1 cellular context compared by ENCODE assay signal in the genomic region with DNA sequence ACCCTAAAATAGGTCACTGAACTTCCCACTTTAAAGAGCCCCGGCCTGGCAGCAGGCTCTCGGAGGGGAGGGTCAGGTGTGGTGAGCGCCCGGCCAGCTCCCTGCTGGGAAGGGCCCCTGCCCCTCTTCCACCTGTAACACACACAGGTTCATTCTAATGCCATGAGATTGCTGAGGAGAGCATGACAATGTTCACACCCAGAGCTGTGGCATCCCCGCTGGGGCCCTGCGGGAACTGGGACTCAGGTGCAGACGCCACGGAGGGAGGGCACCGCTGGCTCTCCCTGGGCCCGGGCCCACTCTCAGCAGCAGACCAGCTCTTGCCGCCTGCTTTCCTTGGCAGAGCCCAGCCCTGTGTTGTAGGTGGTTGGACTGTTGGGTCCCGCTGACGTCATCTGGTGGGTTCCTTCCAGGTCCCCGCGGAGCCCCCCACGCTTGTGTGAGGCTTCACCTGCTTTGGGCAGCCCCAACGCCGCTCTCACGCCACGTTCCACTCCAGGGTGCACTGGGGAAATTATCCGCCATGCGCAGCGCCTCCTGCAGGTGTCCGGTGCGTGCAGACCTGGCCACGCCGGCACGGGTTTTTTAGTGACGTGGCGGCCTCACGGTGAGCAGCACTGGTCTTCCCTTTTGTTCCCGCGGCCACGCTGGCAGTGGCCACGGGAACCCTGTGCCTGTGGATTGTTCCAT.
TF ChIP-seq lines count a peak whose summit lies in the region.

No MANE protein-coding gene starts in this region.

TF ChIP-seq in HEK293, 187 proteins besides CTCF, POLR2A, EP300 and RAD21:
- TF ChIP-seq, protein P1, sequence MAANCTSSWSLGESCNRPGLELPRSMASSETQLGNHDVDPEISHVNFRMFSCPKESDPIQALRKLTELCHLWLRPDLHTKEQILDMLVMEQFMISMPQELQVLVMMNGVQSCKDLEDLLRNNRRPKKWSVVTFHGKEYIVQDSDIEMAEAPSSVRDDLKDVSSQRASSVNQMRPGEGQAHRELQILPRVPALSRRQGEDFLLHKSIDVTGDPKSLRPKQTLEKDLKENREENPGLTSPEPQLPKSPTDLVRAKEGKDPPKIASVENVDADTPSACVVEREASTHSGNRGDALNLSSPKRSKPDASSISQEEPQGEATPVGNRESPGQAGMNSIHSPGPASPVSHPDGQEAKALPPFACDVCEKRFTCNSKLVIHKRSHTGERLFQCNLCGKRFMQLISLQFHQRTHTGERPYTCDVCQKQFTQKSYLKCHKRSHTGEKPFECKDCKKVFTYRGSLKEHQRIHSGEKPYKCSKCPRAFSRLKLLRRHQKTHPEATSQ (tag by site-specific recombination; IDR thresholded peaks at IDR 0.05), result no peak
- TF ChIP-seq, protein P2, sequence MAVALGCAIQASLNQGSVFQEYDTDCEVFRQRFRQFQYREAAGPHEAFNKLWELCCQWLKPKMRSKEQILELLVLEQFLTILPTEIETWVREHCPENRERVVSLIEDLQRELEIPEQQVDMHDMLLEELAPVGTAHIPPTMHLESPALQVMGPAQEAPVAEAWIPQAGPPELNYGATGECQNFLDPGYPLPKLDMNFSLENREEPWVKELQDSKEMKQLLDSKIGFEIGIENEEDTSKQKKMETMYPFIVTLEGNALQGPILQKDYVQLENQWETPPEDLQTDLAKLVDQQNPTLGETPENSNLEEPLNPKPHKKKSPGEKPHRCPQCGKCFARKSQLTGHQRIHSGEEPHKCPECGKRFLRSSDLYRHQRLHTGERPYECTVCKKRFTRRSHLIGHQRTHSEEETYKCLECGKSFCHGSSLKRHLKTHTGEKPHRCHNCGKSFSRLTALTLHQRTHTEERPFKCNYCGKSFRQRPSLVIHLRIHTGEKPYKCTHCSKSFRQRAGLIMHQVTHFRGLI (tag by site-specific recombination; IDR thresholded peaks at IDR 0.05), result peak; percentile 72
